Comparison of ENCODE assay signal across 8 cellular contexts in genomic region chr1:23591460-23592208, GRCh38. TPM values are rescaled to one million over a fixed set of nuclear protein-coding genes. Genes with fewer than 3 reads are reported as not detected.
DNase-seq lines count a peak whose midpoint lies in the region; ATAC-seq and TF ChIP-seq lines count a peak whose summit lies in the region.

No MANE protein-coding gene starts in this region.

- TF ChIP-seq EP300 in gastroesophageal sphincter (IDR thresholded peaks at IDR 0.05), result no peak

- TF ChIP-seq CTCF in spleen (IDR thresholded peaks at IDR 0.05 in 8 of 11, conservative IDR thresholded peaks at IDR 0.05 in 3 of 11) (no peak), gastroesophageal sphincter (IDR thresholded peaks at IDR 0.05) (no peak)

- ATAC-seq in GM19043 (IDR thresholded peaks at IDR 0.05; ENCODE audit: low read depth, unreplicated experiment) (peak; percentile 41), HG03521 (IDR thresholded peaks at IDR 0.05; ENCODE audit: unreplicated experiment) (peak; percentile 39), gastroesophageal sphincter (no peak)

- no peaks in the 10 kb centered on the region for H3K36me3 ChIP-seq in spleen
- no peaks in the 10 kb centered on the region for H3K36me3 ChIP-seq in gastroesophageal sphincter

- H3K27ac ChIP-seq in spleen (peak overlapping the region; percentile 38 to 87 (median 69)), gastroesophageal sphincter (no peak overlapping the region), substantia nigra (ENCODE audit: low read depth, low read length, poor library complexity, severe bottlenecking) (no peak overlapping the region)

- peaks cover 43 to 85% (median 69%) of the 10 kb centered on the region in 6 donors for H3K4me1 ChIP-seq in spleen
- H3K4me1 ChIP-seq in gastroesophageal sphincter, result peaks cover 0 to 12% (median 0%) of the 10 kb centered on the region in 3 donors

- TF ChIP-seq POLR2A in spleen (IDR thresholded peaks at IDR 0.05) (no peak), gastroesophageal sphincter (IDR thresholded peaks at IDR 0.05) (no peak)

- 35 to 57% (median 49%) methylated on average over 13 to 15 of the region's 15 CpGs for whole genome bisulfite sequencing in spleen, 5 donors
- 72 to 74% methylated on average over 5 to 8 of the region's 15 CpGs for WGBS in gastroesophageal sphincter (ENCODE audit: low coverage in 1 of 2), 2 donors

- H3K4me3 ChIP-seq in spleen (no peak overlapping the region), gastroesophageal sphincter (no peak overlapping the region)

- DNase-seq in activated naive CD4-positive, alpha-beta T cell treated with anti-CD3 and anti-CD28 coated beads, Interleukin-2, amount 50 U/mL, for 16 hours, result peak; percentile 30
- DNase-seq in spleen, result peak; percentile 85
- DNase-seq in HCEC 1CT, result no peak
- no peak for DNase-seq in foreskin melanocyte
- DNase-seq in substantia nigra (lab: John Stamatoyannopoulos, UW), result no peak

- intact Hi-C loops in spleen (cut with DNase I; ENCODE audit: low total_unique reads), result no loop called here

- H3K27me3 ChIP-seq in spleen (replicated peaks in 1 of 7) (no peaks in the 10 kb centered on the region), gastroesophageal sphincter (no peaks in the 10 kb centered on the region)

- H3K9me3 ChIP-seq in spleen (no peaks in the 10 kb centered on the region), gastroesophageal sphincter (no peaks in the 10 kb centered on the region)

RNA-seq across cellular contexts. Expression of gene ID3, which starts 32.3 kb away (rescaled TPM):
- 100 to 1,000 TPM in 1 of 7 donors, 10 to 100 TPM in 6; 49.5 to 122 (median 65.4) TPM for total RNA-seq in spleen
- polyA plus RNA-seq in spleen, result 100 to 1,000 TPM in 2 of 3 donors, 10 to 100 TPM in 1; 59.8 to 118 (median 109) TPM
- 100 to 1,000 TPM; 144 to 270 (median 221) TPM for total RNA-seq in gastroesophageal sphincter

Comparison
In these comparisons a context has a peak if more than half of its experiments do, and no peak if none do; other contexts are left out.
1. DNase-seq: peak in activated naive CD4-positive, alpha-beta T cell treated with anti-CD3 and anti-CD28 coated beads, Interleukin-2, amount 50 U/mL, for 16 hours (single experiment) and spleen (single experiment); none in HCEC 1CT (single experiment), foreskin melanocyte (single experiment) and substantia nigra (0 of 49).
2. H3K27ac ChIP-seq: peak in spleen (8 of 8); none in gastroesophageal sphincter (0 of 4) and substantia nigra (single experiment).